13 cellular contexts compared by ENCODE assay signal in the genomic region with DNA sequence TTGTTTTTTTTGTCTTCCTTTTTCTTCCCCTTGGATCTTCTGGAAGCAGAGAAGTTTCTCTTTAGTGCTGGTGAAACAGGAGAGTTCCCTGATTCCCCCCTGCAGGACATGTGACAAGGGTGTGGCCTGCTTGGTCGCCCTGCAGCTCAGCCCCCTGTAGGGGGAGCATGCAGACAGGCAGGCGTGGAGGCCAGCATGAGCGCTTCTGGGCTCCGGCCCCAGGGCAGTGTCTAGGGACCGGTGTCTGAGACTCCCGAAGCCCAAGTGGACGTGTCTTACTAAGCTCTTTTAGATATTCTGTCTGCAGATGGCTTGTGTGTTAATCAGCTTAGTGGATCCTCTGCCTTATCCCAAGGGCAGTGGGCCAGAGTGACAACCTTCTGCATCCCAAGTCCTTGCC. TPM values are rescaled to one million over a fixed set of nuclear protein-coding genes. Genes with fewer than 3 reads are reported as not detected.
DNase-seq lines count a peak whose midpoint lies in the region; ATAC-seq and TF ChIP-seq lines count a peak whose summit lies in the region.
"Had no signal": no experiment of that assay in that cellular context is flagged by ENCODE, and none has a peak within 500 bp of the region (broad histone marks: within the 10 kb centered on the region; RNA-seq: fewer than 3 reads in every experiment).

No MANE protein-coding gene starts in this region.

- H3K79me2 ChIP-seq in H9 (ENCODE audit: insufficient read depth, low read length): no peaks in the 10 kb centered on the region
- no peaks in the 10 kb centered on the region for H3K79me2 ChIP-seq in PC-3 (ENCODE audit: low read length)

- H3K9me3 Mint-ChIP-seq in H9: peaks cover 0 to 5% of the 10 kb centered on the region in 2 experiments; a peak in 2 of 5 replicates
- H3K9me3 Mint-ChIP-seq: brain had no signal

- no peak overlapping the region for H3K14ac ChIP-seq in H9 (ENCODE audit: insufficient read depth, low read length)

- H2BK120ac ChIP-seq in H9 (ENCODE audit: low read depth, low read length, poor library complexity, severe bottlenecking): no peak overlapping the region

- no peak overlapping the region for H3K27ac Mint-ChIP-seq in H9
- H3K27ac Mint-ChIP-seq: brain had no signal

- no peak overlapping the region for H3K56ac ChIP-seq in H9 (ENCODE audit: insufficient read length, low read depth, low read length)

- H3K4me1 ChIP-seq in H9 (ENCODE audit: insufficient read depth, low read length): no peaks in the 10 kb centered on the region
- no peaks in the 10 kb centered on the region for H3K4me1 ChIP-seq in PC-3 (ENCODE audit: insufficient read depth, low read length)
- H3K4me1 ChIP-seq in mucosa of descending colon (ENCODE audit: low read depth): no peaks in the 10 kb centered on the region

- H3K18ac ChIP-seq in H9 (ENCODE audit: insufficient read length, low read depth, low read length): no peak overlapping the region

- no peak overlapping the region for H3K9ac ChIP-seq in H9 (ENCODE audit: extremely low read depth, insufficient read length, low read length)
- H3K9ac ChIP-seq in PC-3 (ENCODE audit: low read length): no peak overlapping the region

- H3K36me3 ChIP-seq in PC-3 (ENCODE audit: low read depth, low read length) (no peaks in the 10 kb centered on the region), mucosa of descending colon (ENCODE audit: low read depth) (no peaks in the 10 kb centered on the region)

- H3K79me1 ChIP-seq in H9 (ENCODE audit: insufficient read depth, low read depth, low read length, poor library complexity, severe bottlenecking): no peaks in the 10 kb centered on the region

- H3K9me2 ChIP-seq in PC-3 (replicated peaks; ENCODE audit: low read length): no peaks in the 10 kb centered on the region

- H2AK5ac ChIP-seq in H9 (ENCODE audit: insufficient read length, low read length): no peak overlapping the region

- POLR2A ChIA-PET in PC-3 (lab: Charles Lee; ENCODE audit: unreplicated experiment): no interaction called here

- H3K9me3 ChIP-seq in H9 (ENCODE audit: control insufficient read depth, low read depth, low read length): no peaks in the 10 kb centered on the region
- no peaks in the 10 kb centered on the region for H3K9me3 ChIP-seq in PC-3 (ENCODE audit: low read length)
- no peaks in the 10 kb centered on the region for H3K9me3 ChIP-seq in mucosa of descending colon

- no peak overlapping the region for H3T11ph ChIP-seq in H9 (ENCODE audit: low read length)

- H3K27ac ChIP-seq in H9 (ENCODE audit: insufficient read length, low read depth, low read length) (no peak overlapping the region), PC-3 (ENCODE audit: low read length) (no peak overlapping the region)
- H3K27ac ChIP-seq: RWPE1 had no signal

- peak; percentile 90 for DNase-seq in D341Med (ENCODE audit: low spot score)
- DNase-seq in H9: peak; percentile 88
- DNase-seq in PC-3: peak; percentile 22
- peak; percentile 91 for DNase-seq in iPS-NIHi7 (ENCODE audit: extremely low spot score)
- DNase-seq in mucosa of descending colon: no peak
- DNase-seq in middle frontal gyrus (ENCODE audit: extremely low spot score, low spot score): no peak
- DNase-seq: stimulated activated CD4-positive, alpha-beta T cell treated with anti-CD3 and anti-CD28 coated beads, Interleukin-12 subunit alpha, Interleukin-12 subunit beta, amount 100 ng/mL, for 4 hours had no signal

- no peak overlapping the region for H4K91ac ChIP-seq in H9 (ENCODE audit: insufficient read length, low read depth, low read length)

- H3K4me3 ChIP-seq in PC-3 (ENCODE audit: low read length): no peak overlapping the region
- no peak overlapping the region for H3K4me3 ChIP-seq in mucosa of descending colon

- H4K20me1 ChIP-seq in H9 (ENCODE audit: control insufficient read depth, insufficient read depth, insufficient read length) (no peaks in the 10 kb centered on the region), PC-3 (ENCODE audit: low read length) (no peaks in the 10 kb centered on the region)

- H3K36me3 Mint-ChIP-seq in H9 (ENCODE audit: insufficient read depth in 1 of 3, low read depth in 3 of 3): no peaks in the 10 kb centered on the region; a peak in 1 of 7 replicates
- H3K36me3 Mint-ChIP-seq: brain had no signal

- no peak overlapping the region for H3K23ac ChIP-seq in H9 (ENCODE audit: insufficient read length, low read depth, low read length)

- H2BK20ac ChIP-seq in H9 (ENCODE audit: low read depth, low read length, poor library complexity, severe bottlenecking): no peak overlapping the region

- H2BK15ac ChIP-seq in H9 (ENCODE audit: low read depth, low read length): no peak overlapping the region

- intact Hi-C loops in PC-3 (cut with micrococcal nuclease): no loop called here
- intact Hi-C loops in mucosa of descending colon (cut with DNase I, micrococcal nuclease): no loop called here

- no peak overlapping the region for H2BK12ac ChIP-seq in H9 (ENCODE audit: insufficient read length, low read depth, low read length)

- no peaks in the 10 kb centered on the region for H3K23me2 ChIP-seq in H9 (ENCODE audit: insufficient read length, low read depth, low read length, poor library complexity, severe bottlenecking)

- no peak overlapping the region for H3K4ac ChIP-seq in H9 (ENCODE audit: low read depth, low read length)

- H3K27me3 ChIP-seq in H9 (ENCODE audit: insufficient read depth, low read length) (no peaks in the 10 kb centered on the region), PC-3 (ENCODE audit: low read length) (peaks cover 60% of the 10 kb centered on the region)

- no CpG with 5 or more reads among the region's 7 CpGs for WGBS in H9 (ENCODE audit: extremely low coverage, insufficient read length, low lambda C conversion rate)

- H2AFZ ChIP-seq in H9 (ENCODE audit: low read length) (no peak overlapping the region), PC-3 (ENCODE audit: low read length) (no peak overlapping the region)

- no peaks in the 10 kb centered on the region for H3F3A ChIP-seq in PC-3 (ENCODE audit: low read length, unreplicated experiment)

- peaks cover 16% of the 10 kb centered on the region for H3K27me3 Mint-ChIP-seq in H9 (ENCODE audit: low read depth)

- H2BK5ac ChIP-seq in H9 (ENCODE audit: insufficient read length, low read length): no peak overlapping the region

- H3K4me2 ChIP-seq in H9 (ENCODE audit: insufficient read depth, insufficient read length, low read length): no peak overlapping the region
- no peak overlapping the region for H3K4me2 ChIP-seq in PC-3 (ENCODE audit: low read length)

- no peak overlapping the region for H3K4me3 Mint-ChIP-seq in H9
- H3K4me3 Mint-ChIP-seq: brain had no signal

- no peak overlapping the region for H4K5ac ChIP-seq in H9 (ENCODE audit: insufficient read length, low read depth, low read length)

- no TSS peak for BruUV-seq in PC-3 (replicated peaks; lab: Mats Ljungman, UMichigan)

- CTCF ChIA-PET in PC-3 (lab: Charles Lee): interaction anchor here (0.6 kb wide), 1 partner anchor 539 kb away, joined by 3 read pairs; no protein-coding TSS in a partner anchor

- H4K8ac ChIP-seq in H9 (replicated peaks; ENCODE audit: insufficient read length, low read depth, low read length): no peak overlapping the region

- TF ChIP-seq CTCF in H9 (conservative IDR thresholded peaks at IDR 0.05) (peak; percentile 68), PC-3 (conservative IDR thresholded peaks at IDR 0.05; ENCODE audit: low read depth, low read length) (no peak; the same call in 1 of the 2 replicates), mucosa of descending colon (IDR thresholded peaks at IDR 0.05) (no peak)

- peaks cover 5 to 7% of the 10 kb centered on the region in 2 experiments for H3K4me1 Mint-ChIP-seq in H9
- H3K4me1 Mint-ChIP-seq: brain had no signal

- ATAC-seq in PC-3 (no peak; the same call in 1 of the 2 replicates), HG03571 (IDR thresholded peaks at IDR 0.05; ENCODE audit: unreplicated experiment) (no peak), HG03095 (IDR thresholded peaks at IDR 0.05; ENCODE audit: unreplicated experiment) (no peak), mucosa of descending colon (no peak)

RNA-seq across cellular contexts. Expression of gene PRSS58, which starts 26.1 kb away (rescaled TPM):
- total RNA-seq in H9 (2021) (not detected in 2 replicates), PC-3 (2014; rRNA removed) (not detected in 2 replicates), mucosa of descending colon (not detected)
- total RNA-seq: activated CD8-positive, alpha-beta memory T cell treated with anti-CD3 and anti-CD28 coated beads for 36 hours; lung microvascular endothelial cell had no signal

Comparison
In these comparisons a context has a peak if more than half of its experiments do, and no peak if none do; other contexts are left out.
1. DNase-seq: peak in D341Med (single experiment), H9 (single experiment), PC-3 (single experiment) and iPS-NIHi7 (single experiment); none in mucosa of descending colon (0 of 3) and middle frontal gyrus (single experiment).